ENCODE assay signal across 19 cellular contexts in the genomic region with DNA sequence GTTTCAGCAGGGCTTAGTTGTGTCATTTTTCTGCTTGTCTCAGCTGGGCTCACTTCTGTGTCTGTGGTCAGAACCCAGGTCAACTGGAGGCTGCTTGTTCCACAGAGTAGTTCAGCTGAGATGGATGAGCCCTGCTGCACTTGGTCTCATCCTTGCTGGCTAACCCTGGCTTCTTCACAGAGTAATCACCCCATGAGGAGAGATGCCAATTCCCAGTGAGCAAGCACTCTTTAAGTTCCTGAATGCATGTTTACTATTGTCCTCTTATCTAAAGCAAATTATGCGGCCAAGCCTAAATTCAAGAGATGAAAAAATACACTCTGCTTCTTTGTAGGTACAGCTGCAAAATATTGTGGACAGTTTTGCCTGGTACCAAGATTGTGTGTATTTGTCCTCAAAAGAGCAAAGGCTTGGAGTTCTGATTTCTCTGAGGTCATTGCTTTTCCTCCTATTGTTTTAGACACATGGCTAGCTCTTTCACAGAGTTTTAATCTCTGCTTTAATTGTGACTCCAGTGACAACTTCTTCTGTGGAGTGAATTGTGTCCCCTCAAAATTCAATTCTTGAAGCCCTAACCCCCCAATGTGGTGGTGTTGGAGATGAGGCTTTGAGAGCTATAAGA.
DNase-seq lines count a peak whose midpoint lies in the region; ATAC-seq and TF ChIP-seq lines count a peak whose summit lies in the region.
"Had no signal": no experiment of that assay in that cellular context is flagged by ENCODE, and none has a peak within 500 bp of the region (broad histone marks: within the 10 kb centered on the region; RNA-seq: fewer than 3 reads in every experiment).

No MANE protein-coding gene starts in this region.

- H3K27ac Mint-ChIP-seq in GM23338, result no peak overlapping the region

- H3K4me3 ChIP-seq in GM23338 (no peak overlapping the region), SJSA1 (no peak overlapping the region), fibroblast of lung (replicated peaks in 1 of 4; ENCODE audit: control extremely low read depth in 1 of 4, insufficient read depth in 1 of 4, low read depth in 3 of 4, low read length in 4 of 4) (no peak overlapping the region)
- H3K4me3 ChIP-seq: tibial artery had no signal

- H2AFZ ChIP-seq in GM23338 (peak overlapping the region; percentile 89; the same call in 1 of the 2 replicates), fibroblast of lung (ENCODE audit: low read length) (peak overlapping the region; percentile 27)

- H4K20me1 ChIP-seq in GM23338 (replicated peaks; ENCODE audit: insufficient read depth), result no peaks in the 10 kb centered on the region
- H4K20me1 ChIP-seq in fibroblast of lung (ENCODE audit: control insufficient read depth, extremely low read depth, insufficient read depth, low read length), result no peaks in the 10 kb centered on the region

- H3K27ac ChIP-seq in GM23338 (ENCODE audit: low read depth) (no peak overlapping the region), SJSA1 (peak overlapping the region; percentile 65), fibroblast of lung (ENCODE audit: insufficient read depth, low read length) (no peak overlapping the region)
- H3K27ac ChIP-seq: C4-2B, tibial artery had no signal

- no peak overlapping the region for H3K9ac ChIP-seq in fibroblast of lung (ENCODE audit: insufficient read depth, low read length)

- no peaks in the 10 kb centered on the region for H3K79me2 ChIP-seq in GM23338 (replicated peaks; ENCODE audit: insufficient read depth)
- H3K79me2 ChIP-seq in fibroblast of lung (ENCODE audit: control insufficient read depth, insufficient read depth, low read length), result no peaks in the 10 kb centered on the region

- H3K9me2 ChIP-seq in GM23338 (ENCODE audit: insufficient read depth), result no peaks in the 10 kb centered on the region

- peaks cover 10% of the 10 kb centered on the region; the same call in 2 of the 3 replicates for H3K9me3 Mint-ChIP-seq in GM23338

- H3K36me3 ChIP-seq in GM23338 (ENCODE audit: insufficient read depth) (no peaks in the 10 kb centered on the region; the same call in 1 of the 2 replicates), SJSA1 (no peaks in the 10 kb centered on the region), fibroblast of lung (ENCODE audit: control insufficient read depth, insufficient read depth, low read length) (no peaks in the 10 kb centered on the region)
- H3K36me3 ChIP-seq: tibial artery had no signal

- peaks cover 12% of the 10 kb centered on the region; the same call in 2 of the 3 replicates for H3K4me1 Mint-ChIP-seq in GM23338

- ATAC-seq in GM23338 (no peak), omental fat pad (ENCODE audit: low FRiP score) (no peak), HG02678 (IDR thresholded peaks at IDR 0.05; ENCODE audit: unreplicated experiment) (no peak)

- no peak overlapping the region for H3K4me2 ChIP-seq in GM23338
- no peak overlapping the region for H3K4me2 ChIP-seq in fibroblast of lung (ENCODE audit: extremely low read depth, insufficient read depth, low read length)

- no peaks in the 10 kb centered on the region for H3K9me3 ChIP-seq in SJSA1 (replicated peaks)
- no peaks in the 10 kb centered on the region for H3K9me3 ChIP-seq in fibroblast of lung (ENCODE audit: control insufficient read depth, insufficient read depth, low read depth, low read length)
- H3K9me3 ChIP-seq: tibial artery had no signal

- H3K4me3 Mint-ChIP-seq in GM23338, result no peak overlapping the region

- DNase-seq in GM23338 (ENCODE audit: low spot score), result no peak
- peak in 1 of 2 experiments; percentile 39 for DNase-seq in SJSA1 (ENCODE audit: low read depth in 1 of 2, low spot score in 2 of 2)
- peak; percentile 49 to 90 for DNase-seq in fibroblast of lung (ENCODE audit: low read depth in 2 of 2)
- peak; percentile 63 for DNase-seq in pulmonary artery endothelial cell (ENCODE audit: low read depth, low spot score)
- DNase-seq in omental fat pad (ENCODE audit: low spot score), result no peak
- no peak for DNase-seq in NK-92 treated with Interleukin-12 subunit alpha and Interleukin-12 subunit beta, amount 100 ng/mL, for 24 hours (lab: John Stamatoyannopoulos, UW)
- DNase-seq in cortex of kidney (lab: John Stamatoyannopoulos, UW), result no peak
- DNase-seq: activated CD4-positive, alpha-beta T cell treated with anti-CD3 and anti-CD28 coated beads, Interleukin-2, amount 50 U/mL, for 48 hours; activated effector memory CD4-positive, alpha-beta T cell treated with Interleukin-2 at 50 U/mL for 16 hours; aorta; glutamatergic neuron; KBM-7; kidney; NCI-H2029; NCI-H748 treated with DMSO at 0.1 percent for 48 hours; SHP77 treated with DMSO at 0.1 percent for 48 hours; tibial artery had no signal

- H3K27me3 ChIP-seq in GM23338 (ENCODE audit: insufficient read depth), result no peaks in the 10 kb centered on the region
- no peaks in the 10 kb centered on the region for H3K27me3 ChIP-seq in SJSA1 (replicated peaks)
- no peaks in the 10 kb centered on the region for H3K27me3 ChIP-seq in fibroblast of lung (ENCODE audit: control insufficient read depth, insufficient read depth, low read length)
- H3K27me3 ChIP-seq: tibial artery had no signal

- H3K27me3 Mint-ChIP-seq in GM23338 (ENCODE audit: insufficient read depth, low read depth, poor library complexity), result no peaks in the 10 kb centered on the region

- TF ChIP-seq CTCF in GM23338 (conservative IDR thresholded peaks at IDR 0.05; ENCODE audit: low read depth in 2 of 2) (no peak), fibroblast of lung (conservative IDR thresholded peaks at IDR 0.05 in 1 of 2, IDR thresholded peaks at IDR 0.05 in 1 of 2; ENCODE audit: low read depth in 1 of 2, low read length in 2 of 2) (no peak), omental fat pad (IDR thresholded peaks at IDR 0.05) (no peak)

- H3K4me1 ChIP-seq in GM23338 (ENCODE audit: insufficient read depth) (peaks cover 9% of the 10 kb centered on the region; the same call in 1 of the 2 replicates), SJSA1 (replicated peaks) (peaks cover 43% of the 10 kb centered on the region), fibroblast of lung (ENCODE audit: control insufficient read depth, extremely low read depth, insufficient read depth, low read length) (no peaks in the 10 kb centered on the region)

- H3F3A ChIP-seq in GM23338 (replicated peaks; ENCODE audit: low read depth), result no peaks in the 10 kb centered on the region

- H3K36me3 Mint-ChIP-seq in GM23338 (ENCODE audit: low read depth), result peaks cover 8% of the 10 kb centered on the region; the same call in 1 of the 3 replicates

TF ChIP-seq in GM23338, 12 proteins besides CTCF, POLR2A, EP300 and RAD21:
- TF ChIP-seq, protein P1, sequence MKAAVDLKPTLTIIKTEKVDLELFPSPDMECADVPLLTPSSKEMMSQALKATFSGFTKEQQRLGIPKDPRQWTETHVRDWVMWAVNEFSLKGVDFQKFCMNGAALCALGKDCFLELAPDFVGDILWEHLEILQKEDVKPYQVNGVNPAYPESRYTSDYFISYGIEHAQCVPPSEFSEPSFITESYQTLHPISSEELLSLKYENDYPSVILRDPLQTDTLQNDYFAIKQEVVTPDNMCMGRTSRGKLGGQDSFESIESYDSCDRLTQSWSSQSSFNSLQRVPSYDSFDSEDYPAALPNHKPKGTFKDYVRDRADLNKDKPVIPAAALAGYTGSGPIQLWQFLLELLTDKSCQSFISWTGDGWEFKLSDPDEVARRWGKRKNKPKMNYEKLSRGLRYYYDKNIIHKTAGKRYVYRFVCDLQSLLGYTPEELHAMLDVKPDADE (IDR thresholded peaks at IDR 0.05), result no peak
- TF ChIP-seq POLR2AphosphoS5 (IDR thresholded peaks at IDR 0.05; ENCODE audit: low read depth) (no peak), CREB1 (CRISPR knock-in tag; IDR thresholded peaks at IDR 0.05; ENCODE audit: low read depth) (no peak), STAT1 (IDR thresholded peaks at IDR 0.05; ENCODE audit: unreplicated experiment) (no peak), EZH2phosphoT487 (IDR thresholded peaks at IDR 0.05; ENCODE audit: unreplicated experiment) (no peak)

Comparison
In these comparisons a context has a peak if more than half of its experiments do, and no peak if none do; other contexts are left out.
1. DNase-seq: peak in fibroblast of lung (2 of 2) and pulmonary artery endothelial cell (single experiment); none in GM23338 (single experiment), omental fat pad (single experiment), NK-92 treated with Interleukin-12 subunit alpha and Interleukin-12 subunit beta, amount 100 ng/mL, for 24 hours (single experiment) and cortex of kidney (single experiment).